Comparison of ENCODE assay signal across 35 cellular contexts in the genomic region with DNA sequence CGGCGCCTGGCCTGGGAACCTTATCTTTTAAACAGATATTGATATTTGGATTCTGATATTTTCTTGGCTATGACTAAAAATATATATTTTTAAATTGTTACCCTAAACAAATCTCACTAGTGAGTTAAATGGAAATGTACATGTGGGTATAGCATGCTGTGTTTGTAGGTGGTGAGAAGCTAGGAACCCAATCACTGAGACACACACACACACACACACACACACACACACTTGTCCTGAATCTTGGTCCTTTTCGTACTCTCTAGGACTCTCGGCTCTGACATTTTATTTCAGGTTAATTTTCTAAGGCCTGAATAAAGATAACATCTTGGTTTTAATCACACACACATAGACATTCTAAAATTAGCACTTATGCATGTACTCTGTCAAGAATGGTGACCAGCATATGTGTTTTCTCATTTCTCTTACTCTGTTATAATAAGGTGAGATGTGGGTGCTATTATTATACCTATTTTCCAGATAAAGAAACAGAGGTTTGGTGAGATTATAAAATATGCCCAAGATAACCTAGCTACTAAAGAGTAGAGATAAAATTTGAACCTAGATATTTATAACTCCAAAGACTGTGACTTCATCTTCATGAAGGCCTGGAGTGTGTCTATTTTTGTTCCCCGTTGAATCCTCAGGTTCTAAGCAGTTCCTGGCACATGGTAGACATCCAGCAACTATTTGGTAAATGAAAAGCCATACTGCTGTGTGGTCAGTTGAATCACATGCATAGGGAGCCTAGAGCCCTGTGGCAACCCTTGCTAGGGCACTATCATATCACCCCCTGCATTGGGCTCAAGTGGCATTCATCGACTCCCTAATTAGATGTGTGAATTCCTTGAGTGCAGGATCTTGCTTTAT.
"Had no signal": no experiment of that assay in that cellular context is flagged by ENCODE, and none has a peak within 500 bp of the region (broad histone marks: within the 10 kb centered on the region; RNA-seq: fewer than 3 reads in every experiment).

No MANE protein-coding gene starts in this region.

- ATAC-seq: activated CD8-positive, alpha-beta T cell treated with anti-CD3 and anti-CD28 coated beads for 36 hours; activated T-cell treated with anti-CD3 and anti-CD28 coated beads, Interleukin-2, amount 50 U/mL, for 72 hours; activated T-helper 17 cell treated with anti-CD3 and anti-CD28 coated beads, Interleukin-2, amount 50 U/mL, for 72 hours; body of pancreas; PC-3 had no signal

- H3K27me3 ChIP-seq: body of pancreas, breast epithelium, MG63, Peyer's patch had no signal

- H3K9me3 ChIP-seq: body of pancreas, breast epithelium, MG63, Peyer's patch had no signal

- H3K4me3 ChIP-seq: body of pancreas, breast epithelium, MG63, Peyer's patch had no signal

- H3K27me3 Mint-ChIP-seq: activated CD4-positive, alpha-beta T cell treated with anti-CD3 and anti-CD28 coated beads, Interleukin-2, amount 10 ng/mL, durations not matched to agents 24 days and 14 days had no signal

- H3K27ac ChIP-seq: body of pancreas, breast epithelium, Peyer's patch, VCaP had no signal

- H3K27ac Mint-ChIP-seq: activated CD4-positive, alpha-beta T cell treated with anti-CD3 and anti-CD28 coated beads, Interleukin-2, amount 10 ng/mL, durations not matched to agents 24 days and 14 days; activated CD8-positive, alpha-beta T cell treated with anti-CD3 and anti-CD28 coated beads for 36 hours; activated naive CD4-positive, alpha-beta T cell treated with anti-CD3 and anti-CD28 coated beads, Interleukin-2, amount 50 U/mL, for 24 hours; activated naive CD8-positive, alpha-beta T cell treated with anti-CD3 and anti-CD28 coated beads, Interleukin-2, amount 10 ng/mL, durations not matched to agents 7 days and 5 days; activated T-cell treated with anti-CD3 and anti-CD28 coated beads, Interleukin-2, amount 50 U/mL, for 72 hours; activated T-helper 17 cell treated with anti-CD3 and anti-CD28 coated beads, Interleukin-2, amount 50 U/mL, for 72 hours had no signal

- DNase-seq: activated CD4-positive, alpha-beta T cell treated with anti-CD3 and anti-CD28 coated beads for 1 hour; activated CD4-positive, alpha-beta T cell treated with anti-CD3 and anti-CD28 coated beads, Interleukin-2, amount 10 ng/mL, durations not matched to agents 24 days and 14 days; activated CD4-positive, alpha-beta T cell treated with anti-CD3 and anti-CD28 coated beads, Interleukin-2, amount 50 U/mL, for 4 hours; activated CD4-positive, CD25-positive, alpha-beta regulatory T cell; activated CD8-positive, alpha-beta T cell treated with anti-CD3 and anti-CD28 coated beads for 36 hours; activated effector memory CD4-positive, alpha-beta T cell treated with anti-CD3 and anti-CD28 coated beads, Interleukin-2, amount 50 U/mL, for 16 hours; activated naive CD4-positive, alpha-beta T cell treated with Interleukin-2 at 50 U/mL for 16 hours; activated naive CD8-positive, alpha-beta T cell treated with anti-CD3 and anti-CD28 coated beads, Interleukin-2, amount 10 ng/mL, durations not matched to agents 7 days and 5 days; activated T-cell treated with anti-CD3 and anti-CD28 coated beads, Interleukin-2, amount 50 U/mL, for 1 hour; activated T-cell treated with anti-CD3 and anti-CD28 coated beads, Interleukin-2, amount 50 U/mL, for 72 hours; body of pancreas; central memory CD4-positive, alpha-beta T cell; Kasumi-1; KG1; MG63; NCI-H1048; NCI-H1105 treated with DMSO at 0.1 percent for 48 hours; NCI-H1436; NCI-H1694; NCI-H1930; NCI-H2081 treated with DMSO at 0.1 percent for 48 hours; NCI-H345; NCI-H524 treated with DMSO at 0.1 percent for 48 hours; NK-92 treated with Interleukin-12 subunit alpha and Interleukin-12 subunit beta, amount 100 ng/mL, for 24 hours; PC-3; Peyer's patch; RPMI8226; SW 1271; T-helper 1 cell; T-helper 2 cell; T-helper 9 cell had no signal

- H3K4me1 Mint-ChIP-seq: activated CD4-positive, alpha-beta T cell treated with anti-CD3 and anti-CD28 coated beads, Interleukin-2, amount 10 ng/mL, durations not matched to agents 24 days and 14 days; activated naive CD4-positive, alpha-beta T cell treated with anti-CD3 and anti-CD28 coated beads, Interleukin-2, amount 50 U/mL, for 24 hours; activated naive CD8-positive, alpha-beta T cell treated with anti-CD3 and anti-CD28 coated beads, Interleukin-2, amount 10 ng/mL, durations not matched to agents 7 days and 5 days; activated T-helper 17 cell treated with anti-CD3 and anti-CD28 coated beads, Interleukin-2, amount 50 U/mL, for 72 hours had no signal

- H3K4me3 Mint-ChIP-seq: activated CD4-positive, alpha-beta T cell treated with anti-CD3 and anti-CD28 coated beads, Interleukin-2, amount 10 ng/mL, durations not matched to agents 24 days and 14 days; activated CD8-positive, alpha-beta T cell treated with anti-CD3 and anti-CD28 coated beads for 36 hours; activated naive CD4-positive, alpha-beta T cell treated with anti-CD3 and anti-CD28 coated beads, Interleukin-2, amount 50 U/mL, for 24 hours; activated naive CD8-positive, alpha-beta T cell treated with anti-CD3 and anti-CD28 coated beads, Interleukin-2, amount 10 ng/mL, durations not matched to agents 7 days and 5 days; activated T-cell treated with anti-CD3 and anti-CD28 coated beads, Interleukin-2, amount 50 U/mL, for 72 hours; activated T-helper 17 cell treated with anti-CD3 and anti-CD28 coated beads, Interleukin-2, amount 50 U/mL, for 72 hours had no signal

- H3K4me1 ChIP-seq: body of pancreas, breast epithelium, Peyer's patch had no signal

- H3K36me3 ChIP-seq: breast epithelium, MG63, Peyer's patch had no signal

- H3K36me3 Mint-ChIP-seq: activated naive CD4-positive, alpha-beta T cell treated with anti-CD3 and anti-CD28 coated beads, Interleukin-2, amount 50 U/mL, for 24 hours; activated naive CD8-positive, alpha-beta T cell treated with anti-CD3 and anti-CD28 coated beads, Interleukin-2, amount 10 ng/mL, durations not matched to agents 7 days and 5 days had no signal

- H3K9me3 Mint-ChIP-seq: activated CD4-positive, alpha-beta T cell treated with anti-CD3 and anti-CD28 coated beads, Interleukin-2, amount 10 ng/mL, durations not matched to agents 24 days and 14 days; activated CD8-positive, alpha-beta T cell treated with anti-CD3 and anti-CD28 coated beads for 36 hours; activated naive CD4-positive, alpha-beta T cell treated with anti-CD3 and anti-CD28 coated beads, Interleukin-2, amount 50 U/mL, for 24 hours; activated naive CD8-positive, alpha-beta T cell treated with anti-CD3 and anti-CD28 coated beads, Interleukin-2, amount 10 ng/mL, durations not matched to agents 7 days and 5 days; activated T-helper 17 cell treated with anti-CD3 and anti-CD28 coated beads, Interleukin-2, amount 50 U/mL, for 72 hours had no signal
